Comparison of ENCODE assay signal across 9 cellular contexts in the genomic region with DNA sequence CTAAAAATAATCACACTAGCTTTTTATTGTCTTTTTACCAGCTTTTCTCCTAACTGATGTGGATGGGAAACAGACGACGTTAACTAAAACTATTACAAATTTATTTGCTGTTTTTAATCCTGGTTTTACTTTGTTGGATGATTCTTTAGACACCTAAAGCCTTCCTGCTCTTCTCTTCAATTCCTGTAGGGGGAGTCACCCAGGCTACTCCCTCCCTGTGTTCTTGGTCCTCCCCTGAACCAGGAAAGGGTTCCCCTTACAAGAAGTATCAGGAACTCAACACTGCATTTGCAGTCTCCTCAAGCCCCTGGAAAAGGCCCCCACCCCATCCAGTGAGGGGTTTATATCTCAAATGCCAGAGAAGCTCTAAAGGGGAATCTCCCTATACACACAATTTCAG.
DNase-seq lines count a peak whose midpoint lies in the region; ATAC-seq, FAIRE-seq and TF ChIP-seq lines count a peak whose summit lies in the region.
"Had no signal": no experiment of that assay in that cellular context is flagged by ENCODE, and none has a peak within 500 bp of the region (broad histone marks: within the 10 kb centered on the region; RNA-seq: fewer than 3 reads in every experiment).

No MANE protein-coding gene starts in this region.

- H3K36me3 ChIP-seq in GM23248 (ENCODE audit: low read depth) (no peaks in the 10 kb centered on the region), hepatocyte (replicated peaks; ENCODE audit: insufficient read depth, low read depth) (no peaks in the 10 kb centered on the region)

- in situ Hi-C loops in GM23248 (cut with MboI) = no loop called here

- no peaks in the 10 kb centered on the region for H3F3A ChIP-seq in GM23248 (ENCODE audit: insufficient read depth)

- H3K4me2 ChIP-seq in GM23248 (ENCODE audit: unreplicated experiment) = no peak overlapping the region
- no peak overlapping the region for H3K4me2 ChIP-seq in hepatocyte

- H3K4me1 ChIP-seq in GM23248 (ENCODE audit: insufficient read depth) (no peaks in the 10 kb centered on the region), hepatocyte (ENCODE audit: insufficient read depth) (no peaks in the 10 kb centered on the region)

- H3K27me3 ChIP-seq in GM23248 (replicated peaks; ENCODE audit: insufficient read depth) (no peaks in the 10 kb centered on the region), hepatocyte (no peaks in the 10 kb centered on the region)

- no peak overlapping the region for H3K4me3 ChIP-seq in GM23248
- no peak overlapping the region for H3K4me3 ChIP-seq in hepatocyte

- WGBS in GM23248 (ENCODE audit: low coverage in 1 of 2, low lambda C conversion rate in 2 of 2, missing lambda C conversion rate in 2 of 2), 2 experiments = 39 to 42% methylated on average over 2 of the region's 2 CpGs
- WGBS in hepatocyte (ENCODE audit: low lambda C conversion rate, missing lambda C conversion rate) = 85% methylated on average over 2 of the region's 2 CpGs

- H3K27ac ChIP-seq in GM23248 (no peak overlapping the region), hepatocyte (no peak overlapping the region)

- no peaks in the 10 kb centered on the region for H3K9me3 ChIP-seq in GM23248 (ENCODE audit: low read depth)
- no peaks in the 10 kb centered on the region for H3K9me3 ChIP-seq in hepatocyte (ENCODE audit: low read depth)

- TF ChIP-seq CTCF in AG09319 (IDR thresholded peaks at IDR 0.05; ENCODE audit: low read depth, low read length) (peak; percentile 52), hepatocyte (IDR thresholded peaks at IDR 0.05; ENCODE audit: poor library complexity) (peak; percentile 24)

- ATAC-seq in HG02938 (IDR thresholded peaks at IDR 0.05; ENCODE audit: unreplicated experiment) = no peak
- no peak for ATAC-seq in GM18520 (IDR thresholded peaks at IDR 0.05; ENCODE audit: unreplicated experiment)

- H3K9ac ChIP-seq in GM23248 = no peak overlapping the region

- H3K79me2 ChIP-seq in GM23248 (ENCODE audit: insufficient read depth) (no peaks in the 10 kb centered on the region), hepatocyte (no peaks in the 10 kb centered on the region)

- DNase-seq in AG09319 (ENCODE audit: extremely low read depth, low read depth) = no peak
- peak; percentile 51 for DNase-seq in GM23248
- peak; percentile 7 for DNase-seq in SKM-1 (lab: John Stamatoyannopoulos, UW; ENCODE audit: unreplicated experiment)
- DNase-seq in hepatocyte (ENCODE audit: low spot score) = no peak
- no peak for DNase-seq in frontal cortex (ENCODE audit: low spot score in 2 of 2)
- DNase-seq in T1000 (lab: John Stamatoyannopoulos, UW) = no peak
- DNase-seq: NCI-H226 had no signal

- no peaks in the 10 kb centered on the region for H3K9me2 ChIP-seq in GM23248 (ENCODE audit: insufficient read depth)
- H3K9me2 ChIP-seq in hepatocyte (replicated peaks; ENCODE audit: insufficient read depth) = no peaks in the 10 kb centered on the region

- H4K20me1 ChIP-seq in GM23248 (ENCODE audit: insufficient read depth) (no peaks in the 10 kb centered on the region), hepatocyte (ENCODE audit: insufficient read depth, poor library complexity, severe bottlenecking) (no peaks in the 10 kb centered on the region)

- FAIRE-seq in frontal cortex (lab: Jason Lieb, UNC) = no peak

- no peak overlapping the region for H2AFZ ChIP-seq in GM23248
- no peak overlapping the region for H2AFZ ChIP-seq in hepatocyte

Comparison
In these comparisons a context has a peak if more than half of its experiments do, and no peak if none do; other contexts are left out.
1. DNase-seq: peak in GM23248 (single experiment) and SKM-1 (single experiment); none in AG09319 (single experiment), hepatocyte (single experiment), frontal cortex (0 of 2) and T1000 (single experiment).